19 cellular contexts compared by ENCODE assay signal in genomic region chr11:116072133-116072532, GRCh38.
DNase-seq lines count a peak whose midpoint lies in the region; ATAC-seq, FAIRE-seq and TF ChIP-seq lines count a peak whose summit lies in the region.
"Had no signal": no experiment of that assay in that cellular context is flagged by ENCODE, and none has a peak within 500 bp of the region (broad histone marks: within the 10 kb centered on the region; RNA-seq: fewer than 3 reads in every experiment).

No MANE protein-coding gene starts in this region.

- intact Hi-C loops in activated CD8-positive, alpha-beta T cell treated with anti-CD3 and anti-CD28 coated beads for 36 hours (cut with micrococcal nuclease), result no loop called here

- peak overlapping the region; percentile 37 for H3K4me2 ChIP-seq in astrocyte (ENCODE audit: low read length)

- no peaks in the 10 kb centered on the region for H3K79me2 ChIP-seq in astrocyte (ENCODE audit: insufficient read depth, low read length)

- CTCF ChIA-PET in activated CD8-positive, alpha-beta T cell treated with anti-CD3 and anti-CD28 coated beads for 36 hours (lab: Charles Lee), result no interaction called here

- peaks cover 19% of the 10 kb centered on the region for H3K4me1 Mint-ChIP-seq in astrocyte (ENCODE audit: low read depth, unreplicated experiment)
- H3K4me1 Mint-ChIP-seq in activated CD8-positive, alpha-beta T cell treated with anti-CD3 and anti-CD28 coated beads for 36 hours (ENCODE audit: low read depth), result no peaks in the 10 kb centered on the region
- H3K4me1 Mint-ChIP-seq: B cell had no signal

- no peak overlapping the region for H3K27ac ChIP-seq in astrocyte (ENCODE audit: low read depth, low read length)
- H3K27ac ChIP-seq: 22Rv1 had no signal

- ATAC-seq in HG02678 (IDR thresholded peaks at IDR 0.05; ENCODE audit: unreplicated experiment) (no peak), HG02642 (IDR thresholded peaks at IDR 0.05; ENCODE audit: poor library complexity, unreplicated experiment) (no peak), GM19351 (IDR thresholded peaks at IDR 0.05; ENCODE audit: unreplicated experiment) (no peak)
- no peak for ATAC-seq in activated CD8-positive, alpha-beta T cell treated with anti-CD3 and anti-CD28 coated beads for 36 hours
- ATAC-seq: PC-3, SK-N-SH treated with all-trans-retinoic acid at 6 μM for 48 hours had no signal

- DNase-seq in DMS53 (lab: John Stamatoyannopoulos, UW), result peak; percentile 60
- DNase-seq in DMS53 treated with DMSO at 0.1 percent for 48 hours (lab: John Stamatoyannopoulos, UW; ENCODE audit: unreplicated experiment), result no peak
- DNase-seq in astrocyte (ENCODE audit: low read depth), result no peak
- DNase-seq in iPS-NIHi11 (ENCODE audit: low spot score), result peak; percentile 29
- DNase-seq in activated CD8-positive, alpha-beta T cell treated with anti-CD3 and anti-CD28 coated beads for 36 hours, result no peak
- DNase-seq: DMS 273 treated with DMSO at 0.1 percent for 48 hours, EL, NCI-H1694 treated with DMSO at 0.1 percent for 48 hours, PC-3, SIG-M5 had no signal

- H3K4me3 Mint-ChIP-seq in astrocyte (ENCODE audit: unreplicated experiment), result no peak overlapping the region
- no peak overlapping the region for H3K4me3 Mint-ChIP-seq in activated CD8-positive, alpha-beta T cell treated with anti-CD3 and anti-CD28 coated beads for 36 hours
- H3K4me3 Mint-ChIP-seq: B cell had no signal

- no peak overlapping the region for H3K9ac ChIP-seq in astrocyte (ENCODE audit: low read length)

- H3K4me3 ChIP-seq in astrocyte (ENCODE audit: insufficient read depth, low read depth, low read length), result no peak overlapping the region
- H3K4me3 ChIP-seq: HAP-1, K562 had no signal

- H3K36me3 Mint-ChIP-seq in astrocyte (ENCODE audit: low read depth, unreplicated experiment), result no peaks in the 10 kb centered on the region
- no peaks in the 10 kb centered on the region for H3K36me3 Mint-ChIP-seq in activated CD8-positive, alpha-beta T cell treated with anti-CD3 and anti-CD28 coated beads for 36 hours (ENCODE audit: low read depth)

- FAIRE-seq in astrocyte (lab: Jason Lieb, UNC), result no peak
- FAIRE-seq: GM18507, K562 had no signal

- peaks cover 2% of the 10 kb centered on the region for H3K27me3 Mint-ChIP-seq in astrocyte (ENCODE audit: low read depth, unreplicated experiment)
- peaks cover 2% of the 10 kb centered on the region for H3K27me3 Mint-ChIP-seq in activated CD8-positive, alpha-beta T cell treated with anti-CD3 and anti-CD28 coated beads for 36 hours

- peaks cover 9% of the 10 kb centered on the region for H3K4me1 ChIP-seq in astrocyte (ENCODE audit: insufficient read depth, low read length)
- H3K4me1 ChIP-seq: HAP-1 had no signal

- POLR2A ChIA-PET in activated CD8-positive, alpha-beta T cell treated with anti-CD3 and anti-CD28 coated beads for 36 hours (lab: Charles Lee), result no interaction called here

- H3K36me3 ChIP-seq in astrocyte (ENCODE audit: insufficient read depth, low read length), result no peaks in the 10 kb centered on the region
- H3K36me3 ChIP-seq: HAP-1 had no signal

- no peak overlapping the region for H3K27ac Mint-ChIP-seq in astrocyte (ENCODE audit: unreplicated experiment)
- no peak overlapping the region for H3K27ac Mint-ChIP-seq in activated CD8-positive, alpha-beta T cell treated with anti-CD3 and anti-CD28 coated beads for 36 hours
- H3K27ac Mint-ChIP-seq: B cell had no signal

- no peaks in the 10 kb centered on the region for H4K20me1 ChIP-seq in astrocyte (ENCODE audit: insufficient read depth, low read length)

- no peaks in the 10 kb centered on the region for H3K9me3 ChIP-seq in astrocyte (ENCODE audit: insufficient read depth, low read depth, low read length)
- H3K9me3 ChIP-seq: HAP-1 had no signal

- H2AFZ ChIP-seq in astrocyte (ENCODE audit: low read depth, low read length), result peak overlapping the region; percentile 55

- H3K27me3 ChIP-seq in astrocyte (ENCODE audit: insufficient read depth, low read length), result peaks cover 5% of the 10 kb centered on the region

- H3K9me3 Mint-ChIP-seq in astrocyte (ENCODE audit: unreplicated experiment), result no peaks in the 10 kb centered on the region
- H3K9me3 Mint-ChIP-seq in activated CD8-positive, alpha-beta T cell treated with anti-CD3 and anti-CD28 coated beads for 36 hours, result no peaks in the 10 kb centered on the region

- TF ChIP-seq CTCF in astrocyte (IDR thresholded peaks at IDR 0.05; ENCODE audit: insufficient read depth, low read depth, low read length), result no peak
- TF ChIP-seq CTCF in activated CD8-positive, alpha-beta T cell treated with anti-CD3 and anti-CD28 coated beads for 36 hours (IDR thresholded peaks at IDR 0.05), result no peak

Comparison
In these comparisons a context has a peak if more than half of its experiments do, and no peak if none do; other contexts are left out.
1. DNase-seq: peak in DMS53 (single experiment) and iPS-NIHi11 (single experiment); none in DMS53 treated with DMSO at 0.1 percent for 48 hours (single experiment), astrocyte (single experiment) and activated CD8-positive, alpha-beta T cell treated with anti-CD3 and anti-CD28 coated beads for 36 hours (single experiment).